ENCODE assay signal across 1 cellular context in genomic region chr9:137970686-137971476, GRCh38.
TF ChIP-seq lines count a peak whose summit lies in the region.

No MANE protein-coding gene starts in this region.

TF ChIP-seq in HepG2, 621 proteins besides CTCF, POLR2A, EP300 and RAD21:
- TF ChIP-seq NFRKB (IDR thresholded peaks at IDR 0.05), result no peak
- TF ChIP-seq, protein P1, sequence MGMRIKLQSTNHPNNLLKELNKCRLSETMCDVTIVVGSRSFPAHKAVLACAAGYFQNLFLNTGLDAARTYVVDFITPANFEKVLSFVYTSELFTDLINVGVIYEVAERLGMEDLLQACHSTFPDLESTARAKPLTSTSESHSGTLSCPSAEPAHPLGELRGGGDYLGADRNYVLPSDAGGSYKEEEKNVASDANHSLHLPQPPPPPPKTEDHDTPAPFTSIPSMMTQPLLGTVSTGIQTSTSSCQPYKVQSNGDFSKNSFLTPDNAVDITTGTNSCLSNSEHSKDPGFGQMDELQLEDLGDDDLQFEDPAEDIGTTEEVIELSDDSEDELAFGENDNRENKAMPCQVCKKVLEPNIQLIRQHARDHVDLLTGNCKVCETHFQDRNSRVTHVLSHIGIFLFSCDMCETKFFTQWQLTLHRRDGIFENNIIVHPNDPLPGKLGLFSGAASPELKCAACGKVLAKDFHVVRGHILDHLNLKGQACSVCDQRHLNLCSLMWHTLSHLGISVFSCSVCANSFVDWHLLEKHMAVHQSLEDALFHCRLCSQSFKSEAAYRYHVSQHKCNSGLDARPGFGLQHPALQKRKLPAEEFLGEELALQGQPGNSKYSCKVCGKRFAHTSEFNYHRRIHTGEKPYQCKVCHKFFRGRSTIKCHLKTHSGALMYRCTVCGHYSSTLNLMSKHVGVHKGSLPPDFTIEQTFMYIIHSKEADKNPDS (CRISPR knock-in tag; IDR thresholded peaks at IDR 0.05), result no peak
- 0 out of 2 replicates have a peak, but pooled peaks have one; percentile 27 for TF ChIP-seq PAXIP1 (CRISPR knock-in tag; conservative IDR thresholded peaks at IDR 0.05)
- TF ChIP-seq ZKSCAN8 (CRISPR knock-in tag; IDR thresholded peaks at IDR 0.05; ENCODE audit: borderline replicate concordance), result no peak
- TF ChIP-seq PTBP1 (IDR thresholded peaks at IDR 0.05; ENCODE audit: low read depth, low read length, poor library complexity, severe bottlenecking), result no peak
- TF ChIP-seq MLX (CRISPR knock-in tag; IDR thresholded peaks at IDR 0.05), result peak; percentile 55; the same call in 1 of the 2 replicates
- peak; percentile 32; the same call in 1 of the 2 replicates for TF ChIP-seq ZNF292 (CRISPR knock-in tag; IDR thresholded peaks at IDR 0.05; ENCODE audit: borderline replicate concordance, low read depth)
- no peak for TF ChIP-seq XBP1 (CRISPR knock-in tag; IDR thresholded peaks at IDR 0.05)
- TF ChIP-seq HNF4A (CRISPR knock-in tag; IDR thresholded peaks at IDR 0.05), result peak; percentile 58
- TF ChIP-seq, protein P2, sequence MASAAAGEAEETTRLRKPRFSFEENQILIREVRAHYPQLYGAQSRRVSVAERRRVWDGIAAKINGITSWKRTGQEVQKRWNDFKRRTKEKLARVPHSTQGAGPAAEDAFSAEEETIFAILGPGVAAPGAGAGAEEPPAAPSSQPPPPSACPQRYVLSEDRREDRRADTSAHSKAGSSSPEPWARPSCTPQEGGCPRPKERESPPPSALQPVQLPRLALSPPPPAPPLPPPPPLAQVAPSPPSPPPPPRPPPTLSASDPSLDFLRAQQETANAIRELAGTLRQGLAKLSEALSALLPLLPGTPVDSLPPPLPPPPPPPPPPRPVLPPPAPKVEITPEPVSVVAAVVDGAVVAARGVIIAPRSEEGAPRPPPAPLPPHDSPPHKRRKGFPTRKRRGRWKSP (CRISPR knock-in tag; IDR thresholded peaks at IDR 0.05), result no peak
- TF ChIP-seq RFX5 (IDR thresholded peaks at IDR 0.05; ENCODE audit: low read depth, low read length), result no peak
- TF ChIP-seq, protein P3, sequence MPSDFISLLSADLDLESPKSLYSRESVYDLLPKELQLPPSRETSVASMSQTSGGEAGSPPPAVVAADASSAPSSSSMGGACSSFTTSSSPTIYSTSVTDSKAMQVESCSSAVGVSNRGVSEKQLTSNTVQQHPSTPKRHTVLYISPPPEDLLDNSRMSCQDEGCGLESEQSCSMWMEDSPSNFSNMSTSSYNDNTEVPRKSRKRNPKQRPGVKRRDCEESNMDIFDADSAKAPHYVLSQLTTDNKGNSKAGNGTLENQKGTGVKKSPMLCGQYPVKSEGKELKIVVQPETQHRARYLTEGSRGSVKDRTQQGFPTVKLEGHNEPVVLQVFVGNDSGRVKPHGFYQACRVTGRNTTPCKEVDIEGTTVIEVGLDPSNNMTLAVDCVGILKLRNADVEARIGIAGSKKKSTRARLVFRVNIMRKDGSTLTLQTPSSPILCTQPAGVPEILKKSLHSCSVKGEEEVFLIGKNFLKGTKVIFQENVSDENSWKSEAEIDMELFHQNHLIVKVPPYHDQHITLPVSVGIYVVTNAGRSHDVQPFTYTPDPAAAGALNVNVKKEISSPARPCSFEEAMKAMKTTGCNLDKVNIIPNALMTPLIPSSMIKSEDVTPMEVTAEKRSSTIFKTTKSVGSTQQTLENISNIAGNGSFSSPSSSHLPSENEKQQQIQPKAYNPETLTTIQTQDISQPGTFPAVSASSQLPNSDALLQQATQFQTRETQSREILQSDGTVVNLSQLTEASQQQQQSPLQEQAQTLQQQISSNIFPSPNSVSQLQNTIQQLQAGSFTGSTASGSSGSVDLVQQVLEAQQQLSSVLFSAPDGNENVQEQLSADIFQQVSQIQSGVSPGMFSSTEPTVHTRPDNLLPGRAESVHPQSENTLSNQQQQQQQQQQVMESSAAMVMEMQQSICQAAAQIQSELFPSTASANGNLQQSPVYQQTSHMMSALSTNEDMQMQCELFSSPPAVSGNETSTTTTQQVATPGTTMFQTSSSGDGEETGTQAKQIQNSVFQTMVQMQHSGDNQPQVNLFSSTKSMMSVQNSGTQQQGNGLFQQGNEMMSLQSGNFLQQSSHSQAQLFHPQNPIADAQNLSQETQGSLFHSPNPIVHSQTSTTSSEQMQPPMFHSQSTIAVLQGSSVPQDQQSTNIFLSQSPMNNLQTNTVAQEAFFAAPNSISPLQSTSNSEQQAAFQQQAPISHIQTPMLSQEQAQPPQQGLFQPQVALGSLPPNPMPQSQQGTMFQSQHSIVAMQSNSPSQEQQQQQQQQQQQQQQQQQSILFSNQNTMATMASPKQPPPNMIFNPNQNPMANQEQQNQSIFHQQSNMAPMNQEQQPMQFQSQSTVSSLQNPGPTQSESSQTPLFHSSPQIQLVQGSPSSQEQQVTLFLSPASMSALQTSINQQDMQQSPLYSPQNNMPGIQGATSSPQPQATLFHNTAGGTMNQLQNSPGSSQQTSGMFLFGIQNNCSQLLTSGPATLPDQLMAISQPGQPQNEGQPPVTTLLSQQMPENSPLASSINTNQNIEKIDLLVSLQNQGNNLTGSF (CRISPR knock-in tag; IDR thresholded peaks at IDR 0.05), result no peak
- TF ChIP-seq ESRRA (CRISPR knock-in tag; IDR thresholded peaks at IDR 0.05; ENCODE audit: low read depth), result no peak
- TF ChIP-seq THAP11 (CRISPR knock-in tag; IDR thresholded peaks at IDR 0.05), result no peak
- TF ChIP-seq CREM (IDR thresholded peaks at IDR 0.05), result no peak
- no peak for TF ChIP-seq CREM (CRISPR knock-in tag; IDR thresholded peaks at IDR 0.05)
- TF ChIP-seq NR2F1 (CRISPR knock-in tag; IDR thresholded peaks at IDR 0.05), result peak in 1 of 2 experiments; percentile 27; a peak in 1 of 4 replicates
- TF ChIP-seq, protein P4, sequence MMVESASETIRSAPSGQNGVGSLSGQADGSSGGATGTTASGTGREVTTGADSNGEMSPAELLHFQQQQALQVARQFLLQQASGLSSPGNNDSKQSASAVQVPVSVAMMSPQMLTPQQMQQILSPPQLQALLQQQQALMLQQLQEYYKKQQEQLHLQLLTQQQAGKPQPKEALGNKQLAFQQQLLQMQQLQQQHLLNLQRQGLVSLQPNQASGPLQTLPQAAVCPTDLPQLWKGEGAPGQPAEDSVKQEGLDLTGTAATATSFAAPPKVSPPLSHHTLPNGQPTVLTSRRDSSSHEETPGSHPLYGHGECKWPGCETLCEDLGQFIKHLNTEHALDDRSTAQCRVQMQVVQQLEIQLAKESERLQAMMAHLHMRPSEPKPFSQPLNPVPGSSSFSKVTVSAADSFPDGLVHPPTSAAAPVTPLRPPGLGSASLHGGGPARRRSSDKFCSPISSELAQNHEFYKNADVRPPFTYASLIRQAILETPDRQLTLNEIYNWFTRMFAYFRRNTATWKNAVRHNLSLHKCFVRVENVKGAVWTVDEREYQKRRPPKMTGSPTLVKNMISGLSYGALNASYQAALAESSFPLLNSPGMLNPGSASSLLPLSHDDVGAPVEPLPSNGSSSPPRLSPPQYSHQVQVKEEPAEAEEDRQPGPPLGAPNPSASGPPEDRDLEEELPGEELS (CRISPR knock-in tag; IDR thresholded peaks at IDR 0.05), result no peak
- no peak for TF ChIP-seq SATB2 (CRISPR knock-in tag; IDR thresholded peaks at IDR 0.05)
- TF ChIP-seq, protein P5, sequence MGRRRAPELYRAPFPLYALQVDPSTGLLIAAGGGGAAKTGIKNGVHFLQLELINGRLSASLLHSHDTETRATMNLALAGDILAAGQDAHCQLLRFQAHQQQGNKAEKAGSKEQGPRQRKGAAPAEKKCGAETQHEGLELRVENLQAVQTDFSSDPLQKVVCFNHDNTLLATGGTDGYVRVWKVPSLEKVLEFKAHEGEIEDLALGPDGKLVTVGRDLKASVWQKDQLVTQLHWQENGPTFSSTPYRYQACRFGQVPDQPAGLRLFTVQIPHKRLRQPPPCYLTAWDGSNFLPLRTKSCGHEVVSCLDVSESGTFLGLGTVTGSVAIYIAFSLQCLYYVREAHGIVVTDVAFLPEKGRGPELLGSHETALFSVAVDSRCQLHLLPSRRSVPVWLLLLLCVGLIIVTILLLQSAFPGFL (CRISPR knock-in tag; IDR thresholded peaks at IDR 0.05), result no peak
- 0 out of 2 replicates have a peak, but pooled peaks have one; percentile 46 for TF ChIP-seq ZNF607 (CRISPR knock-in tag; IDR thresholded peaks at IDR 0.05; ENCODE audit: borderline replicate concordance)
- no peak for TF ChIP-seq GATAD2A (CRISPR knock-in tag; IDR thresholded peaks at IDR 0.05)
- TF ChIP-seq RARA (CRISPR knock-in tag; IDR thresholded peaks at IDR 0.05), result peak; percentile 16; the same call in 1 of the 2 replicates
- no peak for TF ChIP-seq ZNF234 (CRISPR knock-in tag; conservative IDR thresholded peaks at IDR 0.05)
- no peak for TF ChIP-seq ZFP36L2 (CRISPR knock-in tag; IDR thresholded peaks at IDR 0.05)
- no peak for TF ChIP-seq ZNF839 (CRISPR knock-in tag; IDR thresholded peaks at IDR 0.05; ENCODE audit: borderline replicate concordance)
- no peak for TF ChIP-seq ZNF274 (CRISPR knock-in tag; IDR thresholded peaks at IDR 0.05)
- peak; percentile 52; the same call in 1 of the 2 replicates for TF ChIP-seq SALL1 (CRISPR knock-in tag; IDR thresholded peaks at IDR 0.05)
- TF ChIP-seq ZMYM3 (CRISPR knock-in tag; IDR thresholded peaks at IDR 0.05), result peak; percentile 56; the same call in 1 of the 2 replicates
- TF ChIP-seq, protein P6, sequence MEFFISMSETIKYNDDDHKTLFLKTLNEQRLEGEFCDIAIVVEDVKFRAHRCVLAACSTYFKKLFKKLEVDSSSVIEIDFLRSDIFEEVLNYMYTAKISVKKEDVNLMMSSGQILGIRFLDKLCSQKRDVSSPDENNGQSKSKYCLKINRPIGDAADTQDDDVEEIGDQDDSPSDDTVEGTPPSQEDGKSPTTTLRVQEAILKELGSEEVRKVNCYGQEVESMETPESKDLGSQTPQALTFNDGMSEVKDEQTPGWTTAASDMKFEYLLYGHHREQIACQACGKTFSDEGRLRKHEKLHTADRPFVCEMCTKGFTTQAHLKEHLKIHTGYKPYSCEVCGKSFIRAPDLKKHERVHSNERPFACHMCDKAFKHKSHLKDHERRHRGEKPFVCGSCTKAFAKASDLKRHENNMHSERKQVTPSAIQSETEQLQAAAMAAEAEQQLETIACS (CRISPR knock-in tag; IDR thresholded peaks at IDR 0.05), result no peak
